15 cellular contexts compared by ENCODE assay signal in the genomic region with DNA sequence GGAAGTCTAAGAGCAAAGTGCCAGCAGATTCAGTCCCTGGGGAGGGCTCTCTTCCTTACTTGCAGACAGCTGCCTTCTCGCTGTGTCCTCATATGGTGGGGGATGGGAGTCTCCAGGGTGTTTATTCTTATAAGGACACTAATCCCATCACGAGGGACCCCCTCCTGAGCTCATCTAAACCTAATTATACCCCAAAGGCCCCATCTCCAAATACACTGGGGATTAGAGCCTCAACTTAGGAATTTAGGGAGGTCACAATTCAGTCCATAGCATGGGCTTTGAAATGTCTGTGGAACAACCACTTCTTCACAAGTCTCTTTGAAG.
A peak's percentile ranks its signal among the peaks of the same experiment; 100 is the strongest.
DNase-seq lines count a peak whose midpoint lies in the region; ATAC-seq and TF ChIP-seq lines count a peak whose summit lies in the region.
"Had no signal": no experiment of that assay in that cellular context is flagged by ENCODE, and none has a peak within 500 bp of the region (broad histone marks: within the 10 kb centered on the region; RNA-seq: fewer than 3 reads in every experiment).

No MANE protein-coding gene starts in this region.

- H3K9me3 Mint-ChIP-seq in dendritic cell treated with granulocyte-macrophage colony-stimulating factor and Interleukin-4, amounts not matched to agents 40 ng/mL and 50 ng/mL, for 4 days, result no peaks in the 10 kb centered on the region
- H3K9me3 Mint-ChIP-seq: CD4-positive, alpha-beta T cell; GM23338 had no signal

- no peak for ATAC-seq in HG02759 (IDR thresholded peaks at IDR 0.05; ENCODE audit: unreplicated experiment)

- TF ChIP-seq CTCF in coronary artery (IDR thresholded peaks at IDR 0.05), result no peak

- no peak overlapping the region for H3K4me3 Mint-ChIP-seq in dendritic cell treated with granulocyte-macrophage colony-stimulating factor and Interleukin-4, amounts not matched to agents 40 ng/mL and 50 ng/mL, for 4 days
- H3K4me3 Mint-ChIP-seq: CD4-positive, alpha-beta T cell; GM23338 had no signal

- H3K4me1 Mint-ChIP-seq in dendritic cell treated with granulocyte-macrophage colony-stimulating factor and Interleukin-4, amounts not matched to agents 40 ng/mL and 50 ng/mL, for 4 days (ENCODE audit: low read depth), result peaks cover 12% of the 10 kb centered on the region

- DNase-seq in NCI-H524 (lab: John Stamatoyannopoulos, UW) (peak; percentile 41 to 62), NCI-H524 treated with DMSO at 0.1 percent for 48 hours (lab: John Stamatoyannopoulos, UW) (no peak), NCI-H82 (lab: John Stamatoyannopoulos, UW) (peak; percentile 93), coronary artery (ENCODE audit: low spot score) (no peak), medulla oblongata (ENCODE audit: extremely low spot score) (no peak)
- DNase-seq: ACHN; BE2C; Caco-2; CD4-positive, alpha-beta T cell; HCEC 1CT had no signal

- H3K4me3 ChIP-seq in coronary artery, result no peak overlapping the region
- H3K4me3 ChIP-seq: GM23338 had no signal

- peaks cover 31% of the 10 kb centered on the region for H3K27me3 Mint-ChIP-seq in dendritic cell treated with granulocyte-macrophage colony-stimulating factor and Interleukin-4, amounts not matched to agents 40 ng/mL and 50 ng/mL, for 4 days

- intact Hi-C loops in dendritic cell treated with granulocyte-macrophage colony-stimulating factor and Interleukin-4, amounts not matched to agents 40 ng/mL and 50 ng/mL, for 4 days (cut with micrococcal nuclease), result loop anchor here (10.0 kb wide), 1 partner anchor 575 kb away; no protein-coding TSS in a partner anchor

- H3K27ac ChIP-seq in coronary artery, result no peak overlapping the region
- H3K27ac ChIP-seq: C4-2B, HL-60 had no signal

- no peaks in the 10 kb centered on the region for H3K36me3 Mint-ChIP-seq in dendritic cell treated with granulocyte-macrophage colony-stimulating factor and Interleukin-4, amounts not matched to agents 40 ng/mL and 50 ng/mL, for 4 days (ENCODE audit: low read depth)

- peak overlapping the region; percentile 19 for H3K27ac Mint-ChIP-seq in dendritic cell treated with granulocyte-macrophage colony-stimulating factor and Interleukin-4, amounts not matched to agents 40 ng/mL and 50 ng/mL, for 4 days
- H3K27ac Mint-ChIP-seq: CD4-positive, alpha-beta T cell; GM23338 had no signal

Comparison
In these comparisons a context has a peak if more than half of its experiments do, and no peak if none do; other contexts are left out.
1. DNase-seq: peak in NCI-H524 (2 of 2) and NCI-H82 (single experiment); none in NCI-H524 treated with DMSO at 0.1 percent for 48 hours (single experiment), coronary artery (single experiment) and medulla oblongata (single experiment).